In the genomic region with DNA sequence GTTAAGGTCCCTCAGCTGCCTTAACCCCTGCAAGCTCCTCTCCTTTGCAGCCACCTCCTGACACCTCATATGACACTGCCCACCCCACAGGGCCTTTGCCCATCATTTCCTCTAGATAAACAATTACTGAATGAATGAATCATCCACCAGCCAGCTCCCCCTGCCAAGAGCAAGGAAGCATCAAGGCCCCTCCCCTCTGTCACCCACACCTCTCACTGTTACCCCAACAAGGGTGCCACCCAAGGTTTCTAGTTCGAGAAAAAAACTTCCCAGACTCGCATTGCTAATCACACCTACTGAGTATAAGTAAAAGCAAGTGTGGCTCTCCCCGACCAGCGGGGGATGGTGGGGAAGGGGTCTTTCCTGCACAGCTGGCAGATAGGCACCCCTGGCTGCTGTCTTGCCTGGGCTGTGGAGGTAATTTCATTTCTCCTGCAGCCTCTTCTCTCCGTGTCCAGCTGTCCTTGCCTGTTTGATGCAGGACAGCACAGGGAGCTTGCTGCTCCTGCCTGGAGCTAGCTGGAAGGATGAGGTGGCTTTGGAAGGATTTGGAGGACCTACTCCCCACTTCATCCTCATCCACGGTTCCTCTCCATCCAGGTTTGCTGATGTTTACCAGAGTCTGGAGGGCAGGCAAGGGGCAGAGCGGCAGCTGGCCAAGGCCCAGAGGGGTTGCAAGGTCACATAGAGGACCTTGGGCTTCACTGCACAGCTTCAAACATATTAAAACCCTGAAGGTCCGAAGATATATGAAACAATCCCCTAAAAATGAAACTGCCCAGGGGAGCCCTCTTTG, we compare ENCODE assay signal across 12 cellular contexts. TPM values are rescaled to one million over a fixed set of nuclear protein-coding genes. Genes with fewer than 3 reads are reported as not detected.
DNase-seq lines count a peak whose midpoint lies in the region; ATAC-seq and TF ChIP-seq lines count a peak whose summit lies in the region.
"Had no signal": no experiment of that assay in that cellular context is flagged by ENCODE, and none has a peak within 500 bp of the region (broad histone marks: within the 10 kb centered on the region; RNA-seq: fewer than 3 reads in every experiment).

No MANE protein-coding gene starts in this region.

- TF ChIP-seq POLR2A in spleen (IDR thresholded peaks at IDR 0.05), result no peak

- no peaks in the 10 kb centered on the region for H3K9me3 ChIP-seq in spleen

- no peaks in the 10 kb centered on the region for H3K36me3 ChIP-seq in spleen
- H3K36me3 ChIP-seq: WERI-Rb-1 had no signal

- no peak overlapping the region for H3K4me3 ChIP-seq in spleen

- H3K27ac ChIP-seq in spleen, result peak overlapping the region in 3 of 8 donors; percentile 37 to 73 (median 52)
- H3K27ac ChIP-seq: WERI-Rb-1 had no signal

- no peak overlapping the region for H3K4me3 Mint-ChIP-seq in T-helper 2 cell treated with Interferon-gamma antibody and Interleukin-4, amounts not matched to agents 5 μg/mL and 100 μg/mL, for 36 hours
- H3K4me3 Mint-ChIP-seq in dendritic cell treated with granulocyte-macrophage colony-stimulating factor and Interleukin-4, amounts not matched to agents 40 ng/mL and 50 ng/mL, for 4 days, result no peak overlapping the region
- H3K4me3 Mint-ChIP-seq: HFFc6, type B pancreatic cell had no signal

- no peaks in the 10 kb centered on the region for H3K27me3 Mint-ChIP-seq in T-helper 2 cell treated with Interferon-gamma antibody and Interleukin-4, amounts not matched to agents 5 μg/mL and 100 μg/mL, for 36 hours (ENCODE audit: low read depth)
- H3K27me3 Mint-ChIP-seq in dendritic cell treated with granulocyte-macrophage colony-stimulating factor and Interleukin-4, amounts not matched to agents 40 ng/mL and 50 ng/mL, for 4 days, result no peaks in the 10 kb centered on the region

- H3K9me3 Mint-ChIP-seq in T-helper 2 cell treated with Interferon-gamma antibody and Interleukin-4, amounts not matched to agents 5 μg/mL and 100 μg/mL, for 36 hours, result no peaks in the 10 kb centered on the region
- no peaks in the 10 kb centered on the region for H3K9me3 Mint-ChIP-seq in dendritic cell treated with granulocyte-macrophage colony-stimulating factor and Interleukin-4, amounts not matched to agents 40 ng/mL and 50 ng/mL, for 4 days
- H3K9me3 Mint-ChIP-seq: HFFc6 had no signal

- TF ChIP-seq CTCF in spleen (IDR thresholded peaks at IDR 0.05 in 8 of 11, conservative IDR thresholded peaks at IDR 0.05 in 3 of 11), result no peak

- peaks cover 44% of the 10 kb centered on the region for H3K4me1 Mint-ChIP-seq in T-helper 2 cell treated with Interferon-gamma antibody and Interleukin-4, amounts not matched to agents 5 μg/mL and 100 μg/mL, for 36 hours (ENCODE audit: low read depth)
- peaks cover 63% of the 10 kb centered on the region for H3K4me1 Mint-ChIP-seq in dendritic cell treated with granulocyte-macrophage colony-stimulating factor and Interleukin-4, amounts not matched to agents 40 ng/mL and 50 ng/mL, for 4 days (ENCODE audit: low read depth)

- DNase-seq in EH (ENCODE audit: low read depth) (peak; percentile 57), spleen (peak; percentile 66), NCI-H2029 treated with DMSO at 0.1 percent for 48 hours (lab: John Stamatoyannopoulos, UW) (no peak), hypothalamus (lab: John Stamatoyannopoulos, UW) (no peak)
- peak; percentile 55 for DNase-seq in T-helper 2 cell treated with Interferon-gamma antibody and Interleukin-4, amounts not matched to agents 5 μg/mL and 100 μg/mL, for 36 hours (ENCODE audit: low spot score)
- DNase-seq: HFFc6, NCI-H187 treated with DMSO at 0.1 percent for 48 hours had no signal

- no peak for ATAC-seq in GM21825 (IDR thresholded peaks at IDR 0.05; ENCODE audit: unreplicated experiment)
- no peak for ATAC-seq in HG03469 (IDR thresholded peaks at IDR 0.05; ENCODE audit: unreplicated experiment)

- WGBS in spleen, 5 donors, result 63 to 77% (median 70%) methylated on average over 8 of the region's 8 CpGs

- no peaks in the 10 kb centered on the region for H3K36me3 Mint-ChIP-seq in T-helper 2 cell treated with Interferon-gamma antibody and Interleukin-4, amounts not matched to agents 5 μg/mL and 100 μg/mL, for 36 hours (ENCODE audit: low read depth)
- H3K36me3 Mint-ChIP-seq in dendritic cell treated with granulocyte-macrophage colony-stimulating factor and Interleukin-4, amounts not matched to agents 40 ng/mL and 50 ng/mL, for 4 days (ENCODE audit: low read depth), result no peaks in the 10 kb centered on the region
- H3K36me3 Mint-ChIP-seq: type B pancreatic cell had no signal

- no peaks in the 10 kb centered on the region for H3K27me3 ChIP-seq in spleen (replicated peaks in 1 of 7)

- peak overlapping the region; percentile 53 for H3K27ac Mint-ChIP-seq in T-helper 2 cell treated with Interferon-gamma antibody and Interleukin-4, amounts not matched to agents 5 μg/mL and 100 μg/mL, for 36 hours
- peak overlapping the region; percentile 62 for H3K27ac Mint-ChIP-seq in dendritic cell treated with granulocyte-macrophage colony-stimulating factor and Interleukin-4, amounts not matched to agents 40 ng/mL and 50 ng/mL, for 4 days
- H3K27ac Mint-ChIP-seq: HFFc6, type B pancreatic cell had no signal

- peaks cover 0 to 61% (median 21%) of the 10 kb centered on the region in 6 donors for H3K4me1 ChIP-seq in spleen

- intact Hi-C loops in dendritic cell treated with granulocyte-macrophage colony-stimulating factor and Interleukin-4, amounts not matched to agents 40 ng/mL and 50 ng/mL, for 4 days (cut with micrococcal nuclease), result no loop called here
- intact Hi-C loops in spleen (cut with DNase I; ENCODE audit: low total_unique reads), result no loop called here

RNA-seq across cellular contexts. Expression of a gene that starts 33.1 kb away (rescaled TPM):
- 100 to 1,000 TPM in 1 of 7 donors, 10 to 100 TPM in 6; 83.7 to 157 (median 88.9) TPM for total RNA-seq in spleen
- 10 to 100 TPM; 20.8 to 44.7 (median 29.1) TPM for polyA plus RNA-seq in spleen

Comparison
In these comparisons a context has a peak if more than half of its experiments do, and no peak if none do; other contexts are left out.
1. DNase-seq: peak in EH (single experiment), T-helper 2 cell treated with Interferon-gamma antibody and Interleukin-4, amounts not matched to agents 5 μg/mL and 100 μg/mL, for 36 hours (single experiment) and spleen (single experiment); none in NCI-H2029 treated with DMSO at 0.1 percent for 48 hours (single experiment) and hypothalamus (0 of 51).